8 cellular contexts compared by ENCODE assay signal in the genomic region with DNA sequence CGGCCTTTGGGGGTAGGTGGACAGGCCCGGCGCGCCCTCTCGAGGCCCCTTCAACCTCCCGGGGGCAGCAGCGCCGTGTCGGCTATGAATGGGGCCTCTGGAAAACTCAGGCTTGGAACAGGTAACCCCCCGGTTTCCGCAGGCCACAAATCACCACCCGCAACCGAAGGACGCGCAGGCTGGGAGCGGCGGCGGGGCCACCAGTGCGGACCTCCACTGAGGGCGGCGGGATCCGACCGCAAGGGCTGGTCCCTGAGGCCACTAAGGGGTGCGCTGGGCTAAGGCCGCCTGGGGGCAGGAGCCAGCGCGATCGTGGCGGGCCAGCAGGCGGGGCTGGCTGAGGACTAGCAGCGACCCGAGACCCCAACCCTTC. TPM values are rescaled to one million over a fixed set of nuclear protein-coding genes. Genes with fewer than 3 reads are reported as not detected.
DNase-seq lines count a peak whose midpoint lies in the region; ATAC-seq and TF ChIP-seq lines count a peak whose summit lies in the region.

No MANE protein-coding gene starts in this region.

- H3K36me3 ChIP-seq in A673 (ENCODE audit: insufficient read depth, low read length, poor library complexity, severe bottlenecking) (peaks cover 70% of the 10 kb centered on the region), Panc1 (ENCODE audit: control insufficient read depth, insufficient read depth, low read length) (peaks cover 16% of the 10 kb centered on the region), lower lobe of right lung (peaks cover 55% of the 10 kb centered on the region), tibial artery (peaks cover 41 to 71% (median 45%) of the 10 kb centered on the region in 3 donors)

- peak overlapping the region; percentile 99 for H3K27ac ChIP-seq in A673 (ENCODE audit: low read depth, low read length, poor library complexity, severe bottlenecking)
- peak overlapping the region; percentile 95 for H3K27ac ChIP-seq in Panc1 (ENCODE audit: low read length)
- peak overlapping the region; percentile 98 to 99 for H3K27ac ChIP-seq in coronary artery
- H3K27ac ChIP-seq in lower lobe of right lung, result peak overlapping the region; percentile 100
- peak overlapping the region; percentile 98 to 99 for H3K27ac ChIP-seq in tibial artery

- TF ChIP-seq CTCF in A673 (conservative IDR thresholded peaks at IDR 0.05; ENCODE audit: low read depth, low read length), result peak; percentile 33; the same call in 1 of the 2 replicates
- TF ChIP-seq CTCF in GM13976 (IDR thresholded peaks at IDR 0.05; ENCODE audit: borderline replicate concordance, control extremely low read depth, extremely low read depth, insufficient read depth, missing control alignments), result peak; percentile 45
- TF ChIP-seq CTCF in Panc1 (IDR thresholded peaks at IDR 0.05), result no peak; the same call in 1 of the 2 replicates
- TF ChIP-seq CTCF in coronary artery (IDR thresholded peaks at IDR 0.05), result no peak
- TF ChIP-seq CTCF in lower lobe of right lung (IDR thresholded peaks at IDR 0.05), result peak; percentile 41
- TF ChIP-seq CTCF in tibial artery (IDR thresholded peaks at IDR 0.05), result peak; percentile 24 to 29

- intact Hi-C loops in A673 (cut with micrococcal nuclease; ENCODE audit: unreplicated experiment) (loop anchor here (1.0 to 10.0 kb wide), 2 partner anchors 17 to 125 kb away; a partner anchor contains a TSS), Panc1 (cut with micrococcal nuclease; ENCODE audit: unreplicated experiment) (no loop called here), lower lobe of right lung (cut with DNase I) (no loop called here), tibial artery (cut with DNase I; ENCODE audit: low total_unique reads) (loop anchor here (5.0 to 10.0 kb wide), 4 partner anchors 85 to 367 kb away; a partner anchor contains a TSS)

- H3K4me1 ChIP-seq in A673 (ENCODE audit: insufficient read depth, low read length, poor library complexity, severe bottlenecking), result peaks cover 20% of the 10 kb centered on the region
- H3K4me1 ChIP-seq in Panc1 (ENCODE audit: control insufficient read depth, insufficient read depth, low read length), result peaks cover 17% of the 10 kb centered on the region
- peaks cover 45% of the 10 kb centered on the region for H3K4me1 ChIP-seq in lower lobe of right lung
- peaks cover 5 to 47% (median 40%) of the 10 kb centered on the region in 4 donors for H3K4me1 ChIP-seq in tibial artery

- H3K9me3 ChIP-seq in A673 (ENCODE audit: low read depth, low read length, poor library complexity, severe bottlenecking) (no peaks in the 10 kb centered on the region), Panc1 (ENCODE audit: control insufficient read depth, insufficient read depth, low read depth, low read length) (no peaks in the 10 kb centered on the region), lower lobe of right lung (no peaks in the 10 kb centered on the region), tibial artery (no peaks in the 10 kb centered on the region)

- POLR2A ChIA-PET in A673 (lab: Charles Lee; ENCODE audit: low non-redundant PET) (interaction anchor here (0.6 to 1.0 kb wide), 6 partner anchors 24 to 808 kb away, joined by 3 to 11 read pairs (median 4); a partner anchor contains a TSS), Panc1 (lab: Charles Lee) (interaction anchor here (0.6 to 1.0 kb wide), 4 partner anchors 9 to 187 kb away, joined by 4 to 8 read pairs (median 4); a partner anchor contains a TSS)

- CTCF ChIA-PET in A673 (lab: Charles Lee), result interaction anchor here (0.7 kb wide), 1 partner anchor 9 kb away, joined by 4 read pairs; no protein-coding TSS in a partner anchor
- CTCF ChIA-PET in Panc1 (lab: Charles Lee), result interaction anchor here (0.7 to 1.0 kb wide), 3 partner anchors 24 to 535 kb away, joined by 3 to 5 read pairs (median 3); no protein-coding TSS in a partner anchor

- in situ Hi-C loops in GM13976 (cut with MboI; ENCODE audit: low sequenced_read_pairs, unreplicated experiment) (loop anchor here (25.0 kb wide), 1 partner anchor 357 kb away; a partner anchor contains a TSS), Panc1 (cut with HindIII; ENCODE audit: low pct_unique_long_range_greater_than_20kb, low sequenced_read_pairs) (no loop called here)

- peak overlapping the region; percentile 97 for H3K4me3 ChIP-seq in A673 (ENCODE audit: low read depth, low read length, poor library complexity, severe bottlenecking)
- H3K4me3 ChIP-seq in Panc1 (ENCODE audit: low read depth in 2 of 2, low read length in 2 of 2), result peak overlapping the region; percentile 75 to 84
- peak overlapping the region; percentile 95 for H3K4me3 ChIP-seq in coronary artery
- peak overlapping the region; percentile 100 for H3K4me3 ChIP-seq in lower lobe of right lung
- H3K4me3 ChIP-seq in tibial artery, result peak overlapping the region; percentile 84 to 90

- DNase-seq in A673 (ENCODE audit: low spot score), result no peak
- no peak for DNase-seq in GM13976 (ENCODE audit: low spot score)
- DNase-seq in Panc1 (ENCODE audit: low read depth, low spot score), result no peak
- no peak for DNase-seq in coronary artery (ENCODE audit: low spot score)
- DNase-seq in lower lobe of right lung, result no peak
- peak; percentile 61 to 80 for DNase-seq in tibial artery
- no peak for DNase-seq in retina

- BruUV-seq in A673 (replicated peaks; lab: Mats Ljungman, UMichigan), result no TSS peak
- TSS peak; percentile 96 for BruUV-seq in Panc1 (replicated peaks; lab: Mats Ljungman, UMichigan)

- ATAC-seq in HG02870 (IDR thresholded peaks at IDR 0.05; ENCODE audit: unreplicated experiment) (peak; percentile 13), Panc1 (peak; percentile 44), lower lobe of right lung (peak; percentile 47 to 64)

- H3K27me3 ChIP-seq in A673 (replicated peaks; ENCODE audit: insufficient read depth, low read depth, low read length, poor library complexity), result no peaks in the 10 kb centered on the region
- H3K27me3 ChIP-seq in Panc1 (ENCODE audit: control insufficient read depth, insufficient read depth, low read length), result no peaks in the 10 kb centered on the region
- no peaks in the 10 kb centered on the region for H3K27me3 ChIP-seq in lower lobe of right lung (ENCODE audit: low read depth)
- H3K27me3 ChIP-seq in tibial artery, result no peaks in the 10 kb centered on the region

RNA-seq across cellular contexts. Expression of a gene that starts 0.7 kb away (rescaled TPM):
- total RNA-seq in A673 (2021) (476 and 573 TPM in 2 replicates), Panc1 (2021; ENCODE audit: unreplicated experiment) (177 TPM), lower lobe of right lung (327 TPM)
- 378 TPM for polyA plus RNA-seq in Panc1 (2012; ENCODE audit: insufficient read length)

RNA-seq across cellular contexts. Expression of a gene that starts 12.9 kb away (rescaled TPM):
- 93.5 and 97.2 TPM in 2 replicates for total RNA-seq in A673 (2021)
- total RNA-seq in Panc1 (2021; ENCODE audit: unreplicated experiment), result 123 TPM
- polyA plus RNA-seq in Panc1 (2012; ENCODE audit: insufficient read length), result 144 TPM
- total RNA-seq in lower lobe of right lung, result 67.9 TPM

RNA-seq across cellular contexts. Expression of a gene that starts 17.6 kb away (rescaled TPM):
- total RNA-seq in A673 (2021) (47.1 and 55.1 TPM in 2 replicates), Panc1 (2021; ENCODE audit: unreplicated experiment) (29.9 TPM), lower lobe of right lung (27.7 TPM)
- polyA plus RNA-seq in Panc1 (2012; ENCODE audit: insufficient read length), result 22.4 TPM

RNA-seq across cellular contexts. Expression of a gene that starts 50.9 kb away (rescaled TPM):
- total RNA-seq in A673 (2021), result 0.90 and 1.4 TPM in 2 replicates
- 0.23 TPM for total RNA-seq in Panc1 (2021; ENCODE audit: unreplicated experiment)
- 0.53 TPM for polyA plus RNA-seq in Panc1 (2012; ENCODE audit: insufficient read length)
- total RNA-seq in lower lobe of right lung, result 0.21 TPM

Comparison
In these comparisons a context has a peak if more than half of its experiments do, and no peak if none do; other contexts are left out.
1. DNase-seq: peak in tibial artery (2 of 2); none in A673 (single experiment), GM13976 (single experiment), Panc1 (single experiment), coronary artery (single experiment), lower lobe of right lung (single experiment) and retina (single experiment).
2. CTCF ChIP-seq: peak in A673 (single experiment), GM13976 (single experiment), lower lobe of right lung (single experiment) and tibial artery (2 of 2); none in Panc1 (single experiment) and coronary artery (single experiment).
3. intact Hi-C loops: an anchor here in A673 (1.0 to 10.0 kb wide) and tibial artery (5.0 to 10.0 kb wide); none called in Panc1 and lower lobe of right lung.
4. Peak in every context shown above with its lines, with median percentiles within 50 percentile points of each other: H3K27ac ChIP-seq, H3K4me3 ChIP-seq and ATAC-seq.